ENCODE assay signal across 18 cellular contexts in genomic region chr3:75180235-75180944, GRCh38.
DNase-seq lines count a peak whose midpoint lies in the region; ATAC-seq and TF ChIP-seq lines count a peak whose summit lies in the region.
"Had no signal": no experiment of that assay in that cellular context is flagged by ENCODE, and none has a peak within 500 bp of the region (broad histone marks: within the 10 kb centered on the region; RNA-seq: fewer than 3 reads in every experiment).

No MANE protein-coding gene starts in this region.

- TF ChIP-seq CTCF in gastroesophageal sphincter (IDR thresholded peaks at IDR 0.05), result no peak
- no peak for TF ChIP-seq CTCF in natural killer cell (IDR thresholded peaks at IDR 0.05)

- no peak overlapping the region for H3K4me3 Mint-ChIP-seq in activated CD4-positive, alpha-beta T cell treated with anti-CD3 and anti-CD28 coated beads, Interleukin-2, amount 10 ng/mL, durations not matched to agents 24 days and 14 days
- no peak overlapping the region for H3K4me3 Mint-ChIP-seq in natural killer cell
- H3K4me3 Mint-ChIP-seq: CD4-positive, alpha-beta memory T cell; central memory CD8-positive, alpha-beta T cell had no signal

- no peaks in the 10 kb centered on the region for H3K4me1 ChIP-seq in gastroesophageal sphincter
- H3K4me1 ChIP-seq: gastrocnemius medialis, stomach had no signal

- 82 to 83% methylated on average over 5 to 6 of the region's 7 CpGs for WGBS in gastroesophageal sphincter (ENCODE audit: low coverage in 1 of 2), 2 donors

- no peaks in the 10 kb centered on the region for H3K9me3 ChIP-seq in gastroesophageal sphincter
- H3K9me3 ChIP-seq: gastrocnemius medialis, stomach had no signal

- no peak for TF ChIP-seq EP300 in gastroesophageal sphincter (IDR thresholded peaks at IDR 0.05)

- H3K27ac ChIP-seq in gastroesophageal sphincter, result no peak overlapping the region
- H3K27ac ChIP-seq: gastrocnemius medialis, stomach had no signal

- TF ChIP-seq POLR2A in gastroesophageal sphincter (IDR thresholded peaks at IDR 0.05), result no peak

- H3K27ac Mint-ChIP-seq in activated CD4-positive, alpha-beta T cell treated with anti-CD3 and anti-CD28 coated beads, Interleukin-2, amount 10 ng/mL, durations not matched to agents 24 days and 14 days, result no peak overlapping the region
- no peak overlapping the region for H3K27ac Mint-ChIP-seq in natural killer cell
- H3K27ac Mint-ChIP-seq: CD4-positive, alpha-beta memory T cell had no signal

- DNase-seq in HT1080 (ENCODE audit: low read depth) (peak; percentile 78), NCI-H82 treated with DMSO at 0.1 percent for 48 hours (lab: John Stamatoyannopoulos, UW; ENCODE audit: unreplicated experiment) (no peak), natural killer cell (no peak)
- no peak for DNase-seq in activated CD4-positive, alpha-beta T cell treated with anti-CD3 and anti-CD28 coated beads, Interleukin-2, amount 10 ng/mL, durations not matched to agents 24 days and 14 days
- DNase-seq: activated CD4-positive, alpha-beta T cell treated with anti-CD3 and anti-CD28 coated beads for 4 hours; activated T-cell treated with anti-CD3 and anti-CD28 coated beads, Interleukin-2, amount 50 U/mL, for 48 hours; CD4-positive, alpha-beta memory T cell; gastrocnemius medialis; H7; IMR-90; mammary epithelial cell; NCI-H1105; stomach had no signal

- peak; percentile 60 for ATAC-seq in GM19035 (IDR thresholded peaks at IDR 0.05; ENCODE audit: unreplicated experiment)
- ATAC-seq in HG02798 (IDR thresholded peaks at IDR 0.05; ENCODE audit: poor library complexity, unreplicated experiment), result peak; percentile 71
- ATAC-seq in gastroesophageal sphincter, result no peak
- ATAC-seq in natural killer cell, result no peak
- ATAC-seq: gastrocnemius medialis, Panc1 had no signal

- H3K36me3 ChIP-seq in gastroesophageal sphincter, result no peaks in the 10 kb centered on the region
- H3K36me3 ChIP-seq: gastrocnemius medialis, stomach had no signal

- no peaks in the 10 kb centered on the region for H3K9me3 Mint-ChIP-seq in activated CD4-positive, alpha-beta T cell treated with anti-CD3 and anti-CD28 coated beads, Interleukin-2, amount 10 ng/mL, durations not matched to agents 24 days and 14 days
- H3K9me3 Mint-ChIP-seq in natural killer cell, result no peaks in the 10 kb centered on the region
- H3K9me3 Mint-ChIP-seq: central memory CD8-positive, alpha-beta T cell had no signal

- no peaks in the 10 kb centered on the region for H3K27me3 ChIP-seq in gastroesophageal sphincter
- H3K27me3 ChIP-seq: gastrocnemius medialis, stomach had no signal

- no peak overlapping the region for H3K4me3 ChIP-seq in gastroesophageal sphincter
- H3K4me3 ChIP-seq: gastrocnemius medialis, stomach had no signal

- no peaks in the 10 kb centered on the region for H3K4me1 Mint-ChIP-seq in activated CD4-positive, alpha-beta T cell treated with anti-CD3 and anti-CD28 coated beads, Interleukin-2, amount 10 ng/mL, durations not matched to agents 24 days and 14 days
- no peaks in the 10 kb centered on the region for H3K4me1 Mint-ChIP-seq in natural killer cell
- H3K4me1 Mint-ChIP-seq: CD4-positive, alpha-beta memory T cell; central memory CD8-positive, alpha-beta T cell had no signal

- H3K27me3 Mint-ChIP-seq in activated CD4-positive, alpha-beta T cell treated with anti-CD3 and anti-CD28 coated beads, Interleukin-2, amount 10 ng/mL, durations not matched to agents 24 days and 14 days, result no peaks in the 10 kb centered on the region
- H3K27me3 Mint-ChIP-seq in natural killer cell (ENCODE audit: low read depth in 2 of 2), result no peaks in the 10 kb centered on the region
- H3K27me3 Mint-ChIP-seq: central memory CD8-positive, alpha-beta T cell had no signal

- H3K36me3 Mint-ChIP-seq in activated CD4-positive, alpha-beta T cell treated with anti-CD3 and anti-CD28 coated beads, Interleukin-2, amount 10 ng/mL, durations not matched to agents 24 days and 14 days (ENCODE audit: low read depth), result no peaks in the 10 kb centered on the region
- no peaks in the 10 kb centered on the region for H3K36me3 Mint-ChIP-seq in natural killer cell
- H3K36me3 Mint-ChIP-seq: CD4-positive, alpha-beta memory T cell had no signal

- intact Hi-C loops in activated CD4-positive, alpha-beta T cell treated with anti-CD3 and anti-CD28 coated beads, Interleukin-2, amount 10 ng/mL, durations not matched to agents 24 days and 14 days (cut with micrococcal nuclease), result no loop called here
- intact Hi-C loops in natural killer cell (cut with micrococcal nuclease), result no loop called here

Comparison
In these comparisons a context has a peak if more than half of its experiments do, and no peak if none do; other contexts are left out.
1. ATAC-seq: peak in GM19035 (single experiment) and HG02798 (single experiment); none in gastroesophageal sphincter (single experiment) and natural killer cell (0 of 3).